In genomic region chr10:4839353-4839752, GRCh38 we compare ENCODE assay signal across 1 cellular context.
TF ChIP-seq lines count a peak whose summit lies in the region.

No MANE protein-coding gene starts in this region.

TF ChIP-seq in K562, 482 proteins besides CTCF, POLR2A, EP300 and RAD21 (continued from another document):
- TF ChIP-seq IRF9 (tag; IDR thresholded peaks at IDR 0.05) (no peak), POLR2H (tag; IDR thresholded peaks at IDR 0.05; ENCODE audit: low read depth) (no peak)
